ENCODE assay signal across 19 cellular contexts in genomic region chr17:44926841-44927525, GRCh38. TPM values are rescaled to one million over a fixed set of nuclear protein-coding genes. Genes with fewer than 3 reads are reported as not detected.
DNase-seq lines count a peak whose midpoint lies in the region; ATAC-seq, FAIRE-seq and TF ChIP-seq lines count a peak whose summit lies in the region.
"Had no signal": no experiment of that assay in that cellular context is flagged by ENCODE, and none has a peak within 500 bp of the region (broad histone marks: within the 10 kb centered on the region; RNA-seq: fewer than 3 reads in every experiment).

No MANE protein-coding gene starts in this region.

- no peak overlapping the region for H3K27ac ChIP-seq in spleen
- H3K27ac ChIP-seq: 22Rv1, GM23248 had no signal

- TF ChIP-seq CTCF in chondrocyte (IDR thresholded peaks at IDR 0.05) (no peak), spleen (IDR thresholded peaks at IDR 0.05 in 8 of 11, conservative IDR thresholded peaks at IDR 0.05 in 3 of 11) (no peak), glutamatergic neuron (IDR thresholded peaks at IDR 0.05; ENCODE audit: partially characterized antibody, unreplicated experiment) (no peak)

- H3K27ac Mint-ChIP-seq in activated CD4-positive, alpha-beta T cell treated with anti-CD3 and anti-CD28 coated beads for 36 hours: no peak overlapping the region
- H3K27ac Mint-ChIP-seq in chondrocyte (ENCODE audit: unreplicated experiment) (no peak overlapping the region), glutamatergic neuron (ENCODE audit: unreplicated experiment) (no peak overlapping the region)

- peaks cover 0 to 67% (median 0%) of the 10 kb centered on the region in 6 donors for H3K36me3 ChIP-seq in spleen

- 0 out of 2 replicates have a peak, but pooled peaks have one; percentile 31 for TF ChIP-seq POLR2A in GM12892 (IDR thresholded peaks at IDR 0.05; ENCODE audit: low read depth, low read length)
- no peak for TF ChIP-seq POLR2A in spleen (IDR thresholded peaks at IDR 0.05)

- no peaks in the 10 kb centered on the region for H3K9me3 ChIP-seq in spleen

- H3K4me3 Mint-ChIP-seq in activated CD4-positive, alpha-beta T cell treated with anti-CD3 and anti-CD28 coated beads for 36 hours: no peak overlapping the region
- no peak overlapping the region for H3K4me3 Mint-ChIP-seq in chondrocyte (ENCODE audit: unreplicated experiment)
- H3K4me3 Mint-ChIP-seq in glutamatergic neuron (ENCODE audit: unreplicated experiment): no peak overlapping the region
- H3K4me3 Mint-ChIP-seq: CD4-positive, alpha-beta memory T cell had no signal

- intact Hi-C loops in activated CD4-positive, alpha-beta T cell treated with anti-CD3 and anti-CD28 coated beads for 36 hours (cut with DNase I, micrococcal nuclease): loop anchor here in 1 of 2 experiments (10.0 kb wide), 1 partner anchor 268 kb away; no protein-coding TSS in a partner anchor
- intact Hi-C loops in spleen (cut with DNase I; ENCODE audit: low total_unique reads): no loop called here

- peaks cover 33% of the 10 kb centered on the region for H3K36me3 Mint-ChIP-seq in activated CD4-positive, alpha-beta T cell treated with anti-CD3 and anti-CD28 coated beads for 36 hours (ENCODE audit: low read depth)
- H3K36me3 Mint-ChIP-seq in chondrocyte (ENCODE audit: low read depth) (no peaks in the 10 kb centered on the region), glutamatergic neuron (ENCODE audit: unreplicated experiment) (no peaks in the 10 kb centered on the region)
- H3K36me3 Mint-ChIP-seq: CD4-positive, alpha-beta memory T cell had no signal

- no peaks in the 10 kb centered on the region for H3K27me3 Mint-ChIP-seq in activated CD4-positive, alpha-beta T cell treated with anti-CD3 and anti-CD28 coated beads for 36 hours
- no peaks in the 10 kb centered on the region for H3K27me3 Mint-ChIP-seq in chondrocyte (ENCODE audit: low read depth)
- peaks cover 5% of the 10 kb centered on the region for H3K27me3 Mint-ChIP-seq in glutamatergic neuron (ENCODE audit: unreplicated experiment)

- peak; percentile 3 for DNase-seq in activated CD4-positive, alpha-beta T cell treated with anti-CD3 and anti-CD28 coated beads for 36 hours
- DNase-seq in activated CD4-positive, alpha-beta T cell treated with anti-CD3 and anti-CD28 coated beads for 48 hours: no peak
- DNase-seq in GM12892 (ENCODE audit: insufficient read length): no peak
- DNase-seq in chondrocyte (ENCODE audit: low spot score): peak; percentile 64
- DNase-seq in spleen: peak; percentile 49
- no peak for DNase-seq in glutamatergic neuron
- no peak for DNase-seq in NCI-H2171 (lab: John Stamatoyannopoulos, UW)
- DNase-seq: Calu3; CD4-positive, alpha-beta memory T cell; GM23248; MV-4-11; NCI-H1417 treated with DMSO at 0.1 percent for 48 hours; NCI-H2029; NCI-H748 treated with DMSO at 0.1 percent for 48 hours; RPMI8226 had no signal

- FAIRE-seq in GM12892 (lab: Jason Lieb, UNC): no peak

- no peak overlapping the region for H3K4me3 ChIP-seq in spleen
- H3K4me3 ChIP-seq: GM23248 had no signal

- POLR2A ChIA-PET in activated CD4-positive, alpha-beta T cell treated with anti-CD3 and anti-CD28 coated beads for 36 hours (lab: Charles Lee): no interaction called here

- ATAC-seq in activated CD4-positive, alpha-beta T cell treated with anti-CD3 and anti-CD28 coated beads for 36 hours: no peak
- no peak for ATAC-seq in GM19351 (IDR thresholded peaks at IDR 0.05; ENCODE audit: unreplicated experiment)
- ATAC-seq: HCT116 had no signal

- no peaks in the 10 kb centered on the region for H3K9me3 Mint-ChIP-seq in activated CD4-positive, alpha-beta T cell treated with anti-CD3 and anti-CD28 coated beads for 36 hours (ENCODE audit: low read depth)
- H3K9me3 Mint-ChIP-seq in chondrocyte (ENCODE audit: low read depth) (no peaks in the 10 kb centered on the region), glutamatergic neuron (ENCODE audit: unreplicated experiment) (peaks cover 1% of the 10 kb centered on the region)
- H3K9me3 Mint-ChIP-seq: CD4-positive, alpha-beta memory T cell had no signal

- H3K4me1 Mint-ChIP-seq in activated CD4-positive, alpha-beta T cell treated with anti-CD3 and anti-CD28 coated beads for 36 hours: no peaks in the 10 kb centered on the region
- H3K4me1 Mint-ChIP-seq in chondrocyte (ENCODE audit: low read depth) (no peaks in the 10 kb centered on the region), glutamatergic neuron (ENCODE audit: low read depth, unreplicated experiment) (no peaks in the 10 kb centered on the region)
- H3K4me1 Mint-ChIP-seq: CD4-positive, alpha-beta memory T cell had no signal

- H3K27me3 ChIP-seq in spleen (replicated peaks in 1 of 7): peaks cover 0 to 14% (median 0%) of the 10 kb centered on the region in 7 donors

- WGBS in spleen, 5 donors: 81 to 92% (median 87%) methylated on average over 14 to 15 of the region's 15 CpGs

- no peaks in the 10 kb centered on the region for H3K4me1 ChIP-seq in spleen

- CTCF ChIA-PET in activated CD4-positive, alpha-beta T cell treated with anti-CD3 and anti-CD28 coated beads for 36 hours (lab: Charles Lee): interaction anchor here (0.7 to 1.0 kb wide), 2 partner anchors 16 to 52 kb away, joined by 3 read pairs; no protein-coding TSS in a partner anchor

RNA-seq across cellular contexts. Expression of gene GFAP, which starts 11.7 kb away (rescaled TPM):
- total RNA-seq in activated CD4-positive, alpha-beta T cell treated with anti-CD3 and anti-CD28 coated beads for 36 hours: not detected
- 0.19 TPM for polyA plus RNA-seq in GM12892 (2012; ENCODE audit: missing spikeins)
- total RNA-seq in chondrocyte (0.55 to 1.0 TPM in 2 of 3 replicates, not detected in the other), spleen (1 to 10 TPM in 1 of 7 donors, under 1 TPM in 2, not detected in 4; 0.41 to 1.7 (median 0.54) TPM), glutamatergic neuron (ENCODE audit: unreplicated experiment) (not detected)
- polyA plus RNA-seq in spleen: under 1 TPM in 2 of 3 donors, not detected in 1; 0.32 to 0.61 TPM
- total RNA-seq: Calu3; CD4-positive, alpha-beta memory T cell; GM23248; SK-MEL-5 had no signal

RNA-seq across cellular contexts. Expression of gene KIF18B, which starts 20.6 kb away (rescaled TPM):
- total RNA-seq in activated CD4-positive, alpha-beta T cell treated with anti-CD3 and anti-CD28 coated beads for 36 hours: 10 to 100 TPM; 38.9 to 48.7 TPM
- polyA plus RNA-seq in GM12892 (2012; ENCODE audit: missing spikeins): 9.7 TPM
- total RNA-seq in chondrocyte: 3.9 to 7.7 TPM (median 5.2 TPM) in 3 replicates
- total RNA-seq in spleen: 1 to 10 TPM; 1.1 to 5.8 (median 4.4) TPM
- 1 to 10 TPM in 2 of 3 donors, under 1 TPM in 1; 0.26 to 1.5 (median 1.2) TPM for polyA plus RNA-seq in spleen
- 7.4 TPM for total RNA-seq in glutamatergic neuron (ENCODE audit: unreplicated experiment)
- total RNA-seq: CD4-positive, alpha-beta memory T cell had no signal
- polyA plus RNA-seq: CD4-positive, alpha-beta memory T cell had no signal

RNA-seq across cellular contexts. Expression of gene EFTUD2, which starts 27.7 kb away (rescaled TPM):
- 100 to 1,000 TPM; 175 to 203 TPM for total RNA-seq in activated CD4-positive, alpha-beta T cell treated with anti-CD3 and anti-CD28 coated beads for 36 hours
- polyA plus RNA-seq in GM12892 (2012; ENCODE audit: missing spikeins): 76.9 TPM
- 71.9 to 99.2 TPM (median 75.9 TPM) in 3 replicates for total RNA-seq in chondrocyte
- 100 to 1,000 TPM in 6 of 7 donors, 10 to 100 TPM in 1; 77.4 to 140 (median 104) TPM for total RNA-seq in spleen
- 10 to 100 TPM; 39.0 to 44.0 (median 43.6) TPM for polyA plus RNA-seq in spleen
- total RNA-seq in glutamatergic neuron (ENCODE audit: unreplicated experiment): 102 TPM

RNA-seq across cellular contexts. Expression of gene C1QL1, which starts 41.1 kb away (rescaled TPM):
- under 1 TPM; 0.37 to 0.83 TPM for total RNA-seq in activated CD4-positive, alpha-beta T cell treated with anti-CD3 and anti-CD28 coated beads for 36 hours
- polyA plus RNA-seq in GM12892 (2012; ENCODE audit: missing spikeins): not detected
- total RNA-seq in chondrocyte (1.6 to 2.8 TPM (median 2.0 TPM) in 3 replicates), spleen (under 1 TPM in 1 of 7 donors, not detected in 6; 0.20 TPM), glutamatergic neuron (ENCODE audit: unreplicated experiment) (14.6 TPM)
- polyA plus RNA-seq in spleen: under 1 TPM in 1 of 3 donors, not detected in 2; 0.38 TPM
- total RNA-seq: CD4-positive, alpha-beta memory T cell had no signal
- polyA plus RNA-seq: CD4-positive, alpha-beta memory T cell had no signal

Comparison
In these comparisons a context has a peak if more than half of its experiments do, and no peak if none do; other contexts are left out.
1. DNase-seq: peak in activated CD4-positive, alpha-beta T cell treated with anti-CD3 and anti-CD28 coated beads for 36 hours (single experiment), chondrocyte (single experiment) and spleen (single experiment); none in activated CD4-positive, alpha-beta T cell treated with anti-CD3 and anti-CD28 coated beads for 48 hours (single experiment), GM12892 (single experiment), glutamatergic neuron (single experiment) and NCI-H2171 (single experiment).